Comparison of ENCODE assay signal across 8 cellular contexts in genomic region chrX:40177489-40177888, GRCh38.
DNase-seq lines count a peak whose midpoint lies in the region; ATAC-seq and TF ChIP-seq lines count a peak whose summit lies in the region.

No MANE protein-coding gene starts in this region.

- ATAC-seq in GM21737 (IDR thresholded peaks at IDR 0.05; ENCODE audit: unreplicated experiment), result no peak
- ATAC-seq in HG03342 (IDR thresholded peaks at IDR 0.05; ENCODE audit: unreplicated experiment), result no peak

- DNase-seq in GM12865 (ENCODE audit: low read depth), result no peak
- DNase-seq in epithelial cell of proximal tubule (ENCODE audit: low read depth), result no peak
- DNase-seq in HUDEP-2 (lab: John Stamatoyannopoulos, UW; ENCODE audit: unreplicated experiment in 76 of 76), result no peak
- no peak for DNase-seq in NK-92 (lab: John Stamatoyannopoulos, UW; ENCODE audit: unreplicated experiment)

- no peaks in the 10 kb centered on the region for H4K20me1 ChIP-seq in OCI-LY3 (ENCODE audit: insufficient read depth, low read length)

- H3K9ac ChIP-seq in OCI-LY3 (ENCODE audit: low read length) (peak overlapping the region; percentile 100), skeletal muscle tissue (ENCODE audit: low read depth in 1 of 3, low read length in 3 of 3) (peak overlapping the region in 1 of 3 donors; percentile 62)

- H3K27me3 ChIP-seq in OCI-LY3 (ENCODE audit: low read depth, low read length) (no peaks in the 10 kb centered on the region), skeletal muscle tissue (ENCODE audit: control insufficient read depth in 3 of 3, insufficient read depth in 3 of 3, low read length in 3 of 3) (peaks cover 0 to 35% (median 0%) of the 10 kb centered on the region in 3 donors)

- H3K4me1 ChIP-seq in OCI-LY3 (ENCODE audit: low read length) (peaks cover 38% of the 10 kb centered on the region), skeletal muscle tissue (ENCODE audit: control insufficient read depth in 3 of 3, insufficient read depth in 3 of 3, low read length in 3 of 3) (peaks cover 3 to 25% (median 25%) of the 10 kb centered on the region in 3 donors)

- H3K4me2 ChIP-seq in OCI-LY3 (ENCODE audit: low read length), result peak overlapping the region; percentile 93

- H3K27ac ChIP-seq in OCI-LY3 (ENCODE audit: low read length) (peak overlapping the region; percentile 90), skeletal muscle tissue (ENCODE audit: low read depth, low read length) (peak overlapping the region; percentile 85)

- peaks cover 24% of the 10 kb centered on the region for H3K79me2 ChIP-seq in OCI-LY3 (ENCODE audit: low read length)

- no peak overlapping the region for H2AFZ ChIP-seq in OCI-LY3 (ENCODE audit: low read depth, low read length)

- H3K9me3 ChIP-seq in OCI-LY3 (ENCODE audit: insufficient read depth, low read length) (no peaks in the 10 kb centered on the region), skeletal muscle tissue (ENCODE audit: control insufficient read depth in 3 of 3, low read length in 3 of 3) (no peaks in the 10 kb centered on the region)

- H3K4me3 ChIP-seq in GM12865 (ENCODE audit: low read depth, low read length) (peak overlapping the region; percentile 59), OCI-LY3 (ENCODE audit: low read length) (peak overlapping the region; percentile 91), epithelial cell of proximal tubule (ENCODE audit: low read depth, low read length) (peak overlapping the region; percentile 64), skeletal muscle tissue (ENCODE audit: low read length in 3 of 3) (peak overlapping the region; percentile 44 to 51 (median 47))

- H3K36me3 ChIP-seq in OCI-LY3 (replicated peaks; ENCODE audit: low read depth, low read length), result no peaks in the 10 kb centered on the region
- no peaks in the 10 kb centered on the region for H3K36me3 ChIP-seq in skeletal muscle tissue (ENCODE audit: control insufficient read depth in 3 of 3, insufficient read depth in 3 of 3, low read length in 3 of 3)

- TF ChIP-seq CTCF in GM12865 (IDR thresholded peaks at IDR 0.05; ENCODE audit: insufficient read depth, low read depth, low read length, missing control alignments) (no peak), OCI-LY3 (IDR thresholded peaks at IDR 0.05; ENCODE audit: low read depth, low read length) (no peak), epithelial cell of proximal tubule (conservative IDR thresholded peaks at IDR 0.05; ENCODE audit: low read depth, low read length) (no peak)
